1 cellular context compared by ENCODE assay signal in the genomic region with DNA sequence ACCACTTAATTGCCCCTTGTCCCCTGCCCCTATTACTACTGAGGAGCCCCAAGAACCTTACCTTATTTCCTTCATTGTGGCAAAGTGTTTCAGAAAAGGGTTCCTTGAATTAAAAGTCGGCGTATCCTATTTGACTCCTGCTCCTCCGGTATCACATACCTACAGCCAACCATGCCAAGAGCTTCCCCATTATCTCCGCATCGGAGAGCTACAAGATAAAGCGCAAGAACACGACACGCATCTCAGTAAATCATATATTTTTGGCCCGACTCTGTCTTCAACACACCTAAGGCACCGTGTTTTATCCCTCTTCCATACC.
TF ChIP-seq lines count a peak whose summit lies in the region.

No MANE protein-coding gene starts in this region.

TF ChIP-seq in GM12878, 131 proteins besides CTCF, POLR2A, EP300 and RAD21 (continued from another document):
- TF ChIP-seq, protein P1, sequence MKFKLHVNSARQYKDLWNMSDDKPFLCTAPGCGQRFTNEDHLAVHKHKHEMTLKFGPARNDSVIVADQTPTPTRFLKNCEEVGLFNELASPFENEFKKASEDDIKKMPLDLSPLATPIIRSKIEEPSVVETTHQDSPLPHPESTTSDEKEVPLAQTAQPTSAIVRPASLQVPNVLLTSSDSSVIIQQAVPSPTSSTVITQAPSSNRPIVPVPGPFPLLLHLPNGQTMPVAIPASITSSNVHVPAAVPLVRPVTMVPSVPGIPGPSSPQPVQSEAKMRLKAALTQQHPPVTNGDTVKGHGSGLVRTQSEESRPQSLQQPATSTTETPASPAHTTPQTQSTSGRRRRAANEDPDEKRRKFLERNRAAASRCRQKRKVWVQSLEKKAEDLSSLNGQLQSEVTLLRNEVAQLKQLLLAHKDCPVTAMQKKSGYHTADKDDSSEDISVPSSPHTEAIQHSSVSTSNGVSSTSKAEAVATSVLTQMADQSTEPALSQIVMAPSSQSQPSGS (IDR thresholded peaks at IDR 0.05; ENCODE audit: low read length), result no peak
- no peak for TF ChIP-seq NR2C1 (IDR thresholded peaks at IDR 0.05)
- TF ChIP-seq, protein P2, sequence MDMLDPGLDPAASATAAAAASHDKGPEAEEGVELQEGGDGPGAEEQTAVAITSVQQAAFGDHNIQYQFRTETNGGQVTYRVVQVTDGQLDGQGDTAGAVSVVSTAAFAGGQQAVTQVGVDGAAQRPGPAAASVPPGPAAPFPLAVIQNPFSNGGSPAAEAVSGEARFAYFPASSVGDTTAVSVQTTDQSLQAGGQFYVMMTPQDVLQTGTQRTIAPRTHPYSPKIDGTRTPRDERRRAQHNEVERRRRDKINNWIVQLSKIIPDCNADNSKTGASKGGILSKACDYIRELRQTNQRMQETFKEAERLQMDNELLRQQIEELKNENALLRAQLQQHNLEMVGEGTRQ (IDR thresholded peaks at IDR 0.05; ENCODE audit: borderline replicate concordance, low read depth, low read length), result no peak
- no peak for TF ChIP-seq SMC3 (IDR thresholded peaks at IDR 0.05; ENCODE audit: borderline replicate concordance, low read length)
- no peak for TF ChIP-seq SPI1 (IDR thresholded peaks at IDR 0.05; ENCODE audit: borderline replicate concordance, insufficient read depth, low read depth, low read length)
- peak; percentile 23; the same call in 1 of the 2 replicates for TF ChIP-seq PAX8 (IDR thresholded peaks at IDR 0.05)
- 0 out of 2 replicates have a peak, but pooled peaks have one; percentile 16 for TF ChIP-seq FOXM1 (IDR thresholded peaks at IDR 0.05; ENCODE audit: low read depth, low read length)
- TF ChIP-seq CHD1 (IDR thresholded peaks at IDR 0.05; ENCODE audit: low read depth, low read length), result no peak
- no peak; the same call in 1 of the 2 replicates for TF ChIP-seq STAT1 (conservative IDR thresholded peaks at IDR 0.05)
- TF ChIP-seq CBX5 (IDR thresholded peaks at IDR 0.05; ENCODE audit: low read depth), result no peak
TF ChIP-seq in GM12878: peak in this region for 10.
